22 cellular contexts compared by ENCODE assay signal in the genomic region with DNA sequence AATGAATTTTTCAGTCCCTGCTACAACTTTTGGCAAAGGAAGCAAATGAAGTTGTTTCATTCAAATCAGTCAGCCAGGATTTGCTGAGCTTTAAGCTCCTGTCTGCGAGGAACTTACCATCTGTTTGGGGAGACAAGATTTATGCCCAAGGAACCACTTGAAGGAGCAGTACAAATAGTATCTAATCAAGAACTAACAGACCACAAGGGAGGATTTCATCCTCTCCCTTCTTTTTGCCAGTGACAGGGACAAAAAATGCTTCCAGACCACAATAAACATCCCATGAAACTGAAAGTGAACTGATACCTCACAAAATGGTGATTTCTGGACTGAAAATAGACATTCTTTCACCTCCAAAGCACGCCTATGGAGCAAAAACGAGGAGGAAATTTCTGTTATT.
DNase-seq lines count a peak whose midpoint lies in the region; FAIRE-seq and TF ChIP-seq lines count a peak whose summit lies in the region.
"Had no signal": no experiment of that assay in that cellular context is flagged by ENCODE, and none has a peak within 500 bp of the region (broad histone marks: within the 10 kb centered on the region; RNA-seq: fewer than 3 reads in every experiment).

No MANE protein-coding gene starts in this region.

- intact Hi-C loops in colonic mucosa (cut with DNase I), result no loop called here

- no peak overlapping the region for H3K23ac ChIP-seq in neuronal stem cell (ENCODE audit: low read depth, low read length, poor library complexity)

- no peak overlapping the region for H4K8ac ChIP-seq in neuronal stem cell (ENCODE audit: low read depth, low read length)

- H3K9me3 ChIP-seq in Loucy (ENCODE audit: insufficient read depth, low read depth, low read length) (no peaks in the 10 kb centered on the region), WERI-Rb-1 (ENCODE audit: severe bottlenecking) (no peaks in the 10 kb centered on the region), neuronal stem cell (replicated peaks in 1 of 2; ENCODE audit: control insufficient read depth in 2 of 2, insufficient read depth in 1 of 2, low read depth in 1 of 2, low read length in 2 of 2) (no peaks in the 10 kb centered on the region), colonic mucosa (no peaks in the 10 kb centered on the region)
- H3K9me3 ChIP-seq: heart right ventricle had no signal

- H2BK12ac ChIP-seq in neuronal stem cell (ENCODE audit: low read length), result no peak overlapping the region

- no peaks in the 10 kb centered on the region for H4K20me1 ChIP-seq in Loucy (ENCODE audit: insufficient read depth, low read length, poor library complexity, severe bottlenecking)

- TF ChIP-seq CTCF in Loucy (conservative IDR thresholded peaks at IDR 0.05; ENCODE audit: low read length) (no peak), WERI-Rb-1 (IDR thresholded peaks at IDR 0.05; ENCODE audit: low read depth, low read length) (no peak), colonic mucosa (IDR thresholded peaks at IDR 0.05) (no peak)

- no peaks in the 10 kb centered on the region for H3K79me1 ChIP-seq in neuronal stem cell (ENCODE audit: low read depth, low read length)

- H2BK5ac ChIP-seq in neuronal stem cell (ENCODE audit: low read length), result no peak overlapping the region

- no peak for TF ChIP-seq POLR2A in GM12891 (IDR thresholded peaks at IDR 0.05; ENCODE audit: low read depth, low read length)

- H3K4me2 ChIP-seq in Loucy (ENCODE audit: low read depth, low read length, poor library complexity, severe bottlenecking) (no peak overlapping the region), neuronal stem cell (ENCODE audit: insufficient read depth, low read length, poor library complexity, severe bottlenecking) (no peak overlapping the region)
- H3K4me2 ChIP-seq: GM23338, PC-9 had no signal

- H2AK5ac ChIP-seq in neuronal stem cell (ENCODE audit: low read depth, low read length), result no peak overlapping the region

- H3K9ac ChIP-seq in Loucy (ENCODE audit: low read depth, low read length, poor library complexity, severe bottlenecking), result no peak overlapping the region
- no peak overlapping the region for H3K9ac ChIP-seq in neuronal stem cell (ENCODE audit: low read depth, low read length, poor library complexity)
- H3K9ac ChIP-seq in colonic mucosa (ENCODE audit: low read depth in 2 of 2, low read length in 2 of 2), result no peak overlapping the region

- H2AFZ ChIP-seq in Loucy (ENCODE audit: low read length) (peak overlapping the region; percentile 33; the same call in 1 of the 2 replicates), neuronal stem cell (ENCODE audit: low read length) (peak overlapping the region; percentile 24)
- H2AFZ ChIP-seq: GM23338, PC-9 had no signal

- H3K4ac ChIP-seq in neuronal stem cell (ENCODE audit: low read length), result no peak overlapping the region

- no peak for DNase-seq in GM12891 (ENCODE audit: insufficient read length, low spot score)
- DNase-seq in WERI-Rb-1, result peak; percentile 41
- DNase-seq in neuronal stem cell (ENCODE audit: low spot score), result no peak
- DNase-seq in activated CD4-positive, CD25-positive, alpha-beta regulatory T cell treated with anti-CD3 and anti-CD28 coated beads, Interleukin-2, amount 50 U/mL, for 72 hours, result no peak
- DNase-seq in colonic mucosa, result no peak
- DNase-seq in glomerular visceral epithelial cell (ENCODE audit: extremely low spot score), result no peak
- DNase-seq: activated gamma-delta T cell treated with Interleukin-2 at 50 U/mL for 16 hours; anterior cingulate cortex; central memory CD4-positive, alpha-beta T cell; effector memory CD4-positive, alpha-beta T cell; GF-D8; heart right ventricle; naive B cell; NCI-H2107; NCI-H526 treated with DMSO at 0.1 percent for 48 hours; PC-9; stimulated activated CD4-positive, alpha-beta T cell treated with anti-CD3 and anti-CD28 coated beads, Interleukin-4, amount 100 ng/mL, for 24 hours had no signal

- no peaks in the 10 kb centered on the region for H3F3A ChIP-seq in Loucy (ENCODE audit: low read depth)

- peak overlapping the region; percentile 47 for H3K27ac ChIP-seq in WERI-Rb-1
- H3K27ac ChIP-seq in neuronal stem cell (replicated peaks; ENCODE audit: low read length), result no peak overlapping the region
- no peak overlapping the region for H3K27ac ChIP-seq in colonic mucosa
- H3K27ac ChIP-seq: heart right ventricle, PC-9 had no signal

- H3K9me2 ChIP-seq in Loucy (replicated peaks; ENCODE audit: low read depth, low read length), result no peaks in the 10 kb centered on the region

- no peak overlapping the region for H3K18ac ChIP-seq in neuronal stem cell (ENCODE audit: low read length)

- H3K14ac ChIP-seq in neuronal stem cell (ENCODE audit: low read length), result no peak overlapping the region

- FAIRE-seq in GM12891 (lab: Jason Lieb, UNC), result peak; percentile 45
- FAIRE-seq: islet of Langerhans had no signal

- H3K36me3 ChIP-seq in Loucy (ENCODE audit: insufficient read depth, low read length) (no peaks in the 10 kb centered on the region), WERI-Rb-1 (no peaks in the 10 kb centered on the region), neuronal stem cell (replicated peaks in 1 of 2; ENCODE audit: control insufficient read depth in 2 of 2, insufficient read depth in 2 of 2, low read length in 2 of 2) (no peaks in the 10 kb centered on the region), colonic mucosa (no peaks in the 10 kb centered on the region)
- H3K36me3 ChIP-seq: heart right ventricle had no signal

- no CpG with 5 or more reads among the region's 3 CpGs for WGBS in neuronal stem cell (ENCODE audit: extremely low coverage in 2 of 2, insufficient read length in 2 of 2, insufficient replicate concordance in 1 of 2), 2 donors

- H2BK120ac ChIP-seq in neuronal stem cell (ENCODE audit: low read depth, low read length), result no peak overlapping the region

- H3K27me3 ChIP-seq in Loucy (ENCODE audit: insufficient read depth, low read length, poor library complexity, severe bottlenecking) (no peaks in the 10 kb centered on the region), WERI-Rb-1 (ENCODE audit: insufficient read depth, low read depth, severe bottlenecking) (no peaks in the 10 kb centered on the region), neuronal stem cell (ENCODE audit: control insufficient read depth in 3 of 3, insufficient read depth in 3 of 3, low read depth in 1 of 3, low read length in 3 of 3) (no peaks in the 10 kb centered on the region), colonic mucosa (no peaks in the 10 kb centered on the region)

- H4K91ac ChIP-seq in neuronal stem cell (ENCODE audit: low read depth, low read length, poor library complexity), result no peak overlapping the region

- no peaks in the 10 kb centered on the region for H3K79me2 ChIP-seq in Loucy (ENCODE audit: insufficient read depth, low read length)

- H2BK15ac ChIP-seq in neuronal stem cell (ENCODE audit: low read length), result no peak overlapping the region

- no peak overlapping the region for H3K4me3 ChIP-seq in Loucy (ENCODE audit: low read length, poor library complexity, severe bottlenecking)
- no peak overlapping the region for H3K4me3 ChIP-seq in WERI-Rb-1 (ENCODE audit: low read depth, low read length)
- H3K4me3 ChIP-seq in neuronal stem cell (ENCODE audit: low read length in 2 of 2), result no peak overlapping the region
- H3K4me3 ChIP-seq in colonic mucosa, result no peak overlapping the region
- H3K4me3 ChIP-seq: GM23338, heart right ventricle, lung, PC-9, skin epidermis had no signal

- H3K4me1 ChIP-seq in Loucy (ENCODE audit: insufficient read depth, low read length, poor library complexity, severe bottlenecking), result peaks cover 3% of the 10 kb centered on the region
- no peaks in the 10 kb centered on the region for H3K4me1 ChIP-seq in neuronal stem cell (ENCODE audit: control insufficient read depth in 2 of 2, insufficient read depth in 1 of 2, low read depth in 1 of 2, low read length in 2 of 2)
- no peaks in the 10 kb centered on the region for H3K4me1 ChIP-seq in colonic mucosa

TF ChIP-seq in GM12891, 5 proteins besides CTCF, POLR2A, EP300 and RAD21:
- TF ChIP-seq SPI1 (IDR thresholded peaks at IDR 0.05; ENCODE audit: low read depth, low read length), result no peak
